In the genomic region with DNA sequence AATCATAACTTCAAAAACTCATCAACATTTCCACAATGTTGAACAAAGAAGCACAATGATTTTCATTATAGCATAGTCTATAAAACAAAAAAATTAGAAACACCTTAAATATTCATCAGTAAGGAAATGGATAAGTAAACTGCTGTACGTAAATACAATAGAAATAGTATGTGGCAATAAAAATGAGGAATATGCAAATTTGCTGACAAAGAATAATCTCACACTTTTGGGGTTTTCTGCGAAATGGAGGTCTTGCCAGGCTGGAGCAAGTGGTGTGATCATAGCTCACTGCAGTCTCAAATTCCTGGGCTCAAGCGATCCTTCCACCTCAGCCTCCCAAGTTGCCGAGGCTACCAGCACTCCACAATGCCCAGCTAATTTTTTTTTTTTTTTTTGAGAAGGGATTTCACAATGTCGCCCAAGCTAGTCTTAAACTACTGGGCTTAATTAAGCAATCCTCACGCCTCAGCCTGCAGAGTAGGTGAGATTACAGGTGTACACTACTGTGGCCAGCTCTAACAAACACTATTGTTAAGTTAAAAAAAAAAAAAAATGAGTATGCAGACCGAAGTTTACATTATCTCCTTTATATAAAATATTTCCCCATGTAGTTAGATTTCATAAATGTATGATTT, we compare ENCODE assay signal across 22 cellular contexts. TPM values are rescaled to one million over a fixed set of nuclear protein-coding genes. Genes with fewer than 3 reads are reported as not detected.
"Had no signal": no experiment of that assay in that cellular context is flagged by ENCODE, and none has a peak within 500 bp of the region (broad histone marks: within the 10 kb centered on the region; RNA-seq: fewer than 3 reads in every experiment).

No MANE protein-coding gene starts in this region.

- H3K27ac ChIP-seq: SJSA1, SK-N-MC had no signal

- H3K36me3 ChIP-seq: SJSA1 had no signal

- H3K4me3 ChIP-seq: SJSA1, SK-N-MC had no signal

- H3K4me1 ChIP-seq: SJSA1 had no signal

- FAIRE-seq: RCC 7860 had no signal

- H3K9me3 ChIP-seq: SJSA1 had no signal

- DNase-seq: Karpas-422, KG1, MM.1S, NCI-H1092 treated with DMSO at 0.1 percent for 48 hours, NCI-H1436, NCI-H187, NCI-H2029, NCI-H2081 treated with DMSO at 0.1 percent for 48 hours, NCI-H2171, NCI-H226, NCI-H446, NCI-H510A, NCI-H524 treated with DMSO at 0.1 percent for 48 hours, NCI-H69, NCI-H774, Right ventricle myocardium superior, RPMI8226, SIG-M5 had no signal

- H3K27me3 ChIP-seq: SJSA1 had no signal

RNA-seq across cellular contexts. Expression of a gene that starts 58.8 kb away (rescaled TPM):
- total RNA-seq: HT1080, Right ventricle myocardium superior, SJSA1 had no signal
